In genomic region chr11:15139101-15139770, GRCh38 we compare ENCODE assay signal across 25 cellular contexts. TPM values are rescaled to one million over a fixed set of nuclear protein-coding genes. Genes with fewer than 3 reads are reported as not detected.
"Had no signal": no experiment of that assay in that cellular context is flagged by ENCODE, and none has a peak within 500 bp of the region (broad histone marks: within the 10 kb centered on the region; RNA-seq: fewer than 3 reads in every experiment).

No MANE protein-coding gene starts in this region.

- H3K27ac ChIP-seq: cardiac muscle cell, coronary artery, dorsolateral prefrontal cortex, gastrocnemius medialis had no signal

- ATAC-seq: activated CD4-positive, alpha-beta T cell treated with anti-CD3 and anti-CD28 coated beads for 36 hours; activated naive CD4-positive, alpha-beta T cell treated with anti-CD3 and anti-CD28 coated beads, Interleukin-2, amount 50 U/mL, for 72 hours; activated T-cell treated with anti-CD3 and anti-CD28 coated beads, Interleukin-2, amount 50 U/mL, for 72 hours; esophagus mucosa; gastrocnemius medialis had no signal

- H3K27me3 ChIP-seq: ascending aorta, breast epithelium, cardiac muscle cell, gastrocnemius medialis had no signal

- H3K4me3 ChIP-seq: ascending aorta, breast epithelium, cardiac muscle cell, coronary artery, dorsolateral prefrontal cortex, gastrocnemius medialis had no signal

- H3K4me1 ChIP-seq: breast epithelium, gastrocnemius medialis had no signal

- H3K9me3 ChIP-seq: ascending aorta, breast epithelium, gastrocnemius medialis had no signal

- H3K36me3 ChIP-seq: ascending aorta, breast epithelium, cardiac muscle cell, gastrocnemius medialis had no signal

- DNase-seq: activated CD4-positive, alpha-beta memory T cell treated with anti-CD3 and anti-CD28 coated beads, Interleukin-2, amount 10 ng/mL, durations not matched to agents 7 days and 5 days; activated CD4-positive, alpha-beta T cell treated with anti-CD3 and anti-CD28 coated beads for 36 hours; activated CD4-positive, alpha-beta T cell treated with anti-CD3 and anti-CD28 coated beads, Interleukin-2, amount 10 ng/mL, durations not matched to agents 24 days and 14 days; activated CD4-positive, CD25-positive, alpha-beta regulatory T cell; activated CD4-positive, CD25-positive, alpha-beta regulatory T cell treated with anti-CD3 and anti-CD28 coated beads, Interleukin-2, amount 50 U/mL, for 72 hours; activated CD8-positive, alpha-beta memory T cell treated with anti-CD3 and anti-CD28 coated beads, Interleukin-2, amount 50 U/mL, for 48 hours; activated gamma-delta T cell; activated naive CD4-positive, alpha-beta T cell; activated naive CD4-positive, alpha-beta T cell treated with anti-CD3 and anti-CD28 coated beads, Interleukin-2, amount 10 ng/mL, durations not matched to agents 7 days and 5 days; activated naive CD8-positive, alpha-beta T cell treated with anti-CD3 and anti-CD28 coated beads, Interleukin-2, amount 10 ng/mL, durations not matched to agents 7 days and 5 days; activated T-cell treated with anti-CD3 and anti-CD28 coated beads for 4 hours; activated T-cell treated with anti-CD3 and anti-CD28 coated beads, Interleukin-2, amount 50 U/mL, for 24 hours; activated T-cell treated with anti-CD3 and anti-CD28 coated beads, Interleukin-2, amount 50 U/mL, for 72 hours; dorsolateral prefrontal cortex; effector memory CD4-positive, alpha-beta T cell; endodermal cell; foreskin fibroblast; gastrocnemius medialis; T-helper 2 cell had no signal

RNA-seq across cellular contexts. Expression of gene INSC, which starts 24.5 kb away (rescaled TPM):
- total RNA-seq: activated CD4-positive, alpha-beta T cell treated with anti-CD3 and anti-CD28 coated beads, Interleukin-2, amount 10 ng/mL, durations not matched to agents 24 days and 14 days; ascending aorta; cardiac muscle cell; endodermal cell; gastrocnemius medialis had no signal
- polyA plus RNA-seq: cardiac muscle cell had no signal
